Comparison of ENCODE assay signal across 14 cellular contexts in the genomic region with DNA sequence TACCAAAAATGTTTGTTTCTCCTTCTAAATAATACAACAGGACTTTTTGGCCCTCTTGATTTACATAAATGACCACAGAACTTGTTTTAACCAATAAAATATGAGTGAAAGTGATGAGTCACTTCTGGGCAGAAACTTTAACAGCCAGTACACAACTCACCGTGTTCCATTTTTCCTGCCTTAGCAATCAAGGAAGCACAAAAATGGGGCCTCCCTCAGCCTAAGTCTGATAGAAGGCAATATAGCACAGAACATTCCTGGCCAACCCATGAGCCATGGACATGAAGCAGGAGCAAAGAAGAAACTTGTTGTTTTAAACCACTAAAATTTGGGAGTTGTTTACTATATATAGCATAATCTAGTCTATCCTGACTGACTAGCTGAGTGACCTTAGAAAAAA.
DNase-seq lines count a peak whose midpoint lies in the region; ATAC-seq and TF ChIP-seq lines count a peak whose summit lies in the region.
"Had no signal": no experiment of that assay in that cellular context is flagged by ENCODE, and none has a peak within 500 bp of the region (broad histone marks: within the 10 kb centered on the region; RNA-seq: fewer than 3 reads in every experiment).

No MANE protein-coding gene starts in this region.

- H3K4me1 ChIP-seq in IMR-90 (ENCODE audit: control insufficient read depth, insufficient read depth, low read length) = 0 out of 2 replicates have a peak, but pooled peaks cover 2% of the 10 kb centered on the region
- H3K4me1 ChIP-seq: right lobe of liver had no signal

- H2BK5ac ChIP-seq in IMR-90 (ENCODE audit: low read depth, low read length, poor library complexity, severe bottlenecking) = no peak overlapping the region

- H3K4ac ChIP-seq in IMR-90 (ENCODE audit: low read depth, low read length) = no peak overlapping the region

- H3K4me2 ChIP-seq in IMR-90 (ENCODE audit: low read depth, low read length) = no peak overlapping the region; the same call in 1 of the 2 replicates

- CTCF ChIA-PET in BJ (lab: Yijun Ruan, JAX) (interaction anchor here (1.0 kb wide), 2 partner anchors 37 to 429 kb away, joined by 3 read pairs; no protein-coding TSS in a partner anchor), IMR-90 (lab: Yijun Ruan, JAX) (interaction anchor here (0.6 kb wide), 1 partner anchor 65 kb away, joined by 3 read pairs; no protein-coding TSS in a partner anchor)

- no CpG with 5 or more reads among the region's 1 CpG for WGBS in IMR-90 (ENCODE audit: extremely low coverage in 2 of 2, insufficient read length in 1 of 2), 2 experiments

- no peak for TF ChIP-seq POLR2A in IMR-90 (IDR thresholded peaks at IDR 0.05; ENCODE audit: low read depth, low read length)

- H3K23ac ChIP-seq in IMR-90 (ENCODE audit: low read depth, low read length) = no peak overlapping the region

- H3K56ac ChIP-seq in IMR-90 (ENCODE audit: extremely low read depth, insufficient read depth, low read length) = no peak overlapping the region

- H2AK5ac ChIP-seq in IMR-90 (ENCODE audit: low read depth, low read length) = no peak overlapping the region

- dilution Hi-C loops in IMR-90 (cut with HindIII; ENCODE audit: low sequenced_read_pairs, unreplicated experiment) = no loop called here

- no peaks in the 10 kb centered on the region for H3K79me1 ChIP-seq in IMR-90 (ENCODE audit: low read depth in 1 of 2, low read length in 2 of 2)

- H4K91ac ChIP-seq in IMR-90 (ENCODE audit: insufficient read depth, low read depth, low read length) = no peak overlapping the region

- H3K4me3 ChIP-seq in BJ (ENCODE audit: low read depth, low read length) (no peak overlapping the region), IMR-90 (ENCODE audit: insufficient read depth, low read depth, low read length) (no peak overlapping the region), astrocyte of the spinal cord (ENCODE audit: low read depth, low read length) (no peak overlapping the region)
- H3K4me3 ChIP-seq: cardiac muscle cell, heart left ventricle, right lobe of liver had no signal

- DNase-seq in BJ (ENCODE audit: low read depth) (peak; percentile 9), IMR-90 (peak; percentile 64), astrocyte of the spinal cord (ENCODE audit: low read depth, low spot score) (peak; percentile 72), left colon (no peak), GOT3 (lab: John Stamatoyannopoulos, UW) (no peak), HK-2 (ENCODE audit: unreplicated experiment) (no peak)
- DNase-seq in activated T-cell treated with anti-CD3 and anti-CD28 coated beads, Interleukin-2, amount 50 U/mL, for 48 hours = no peak
- DNase-seq: CD4-positive, alpha-beta memory T cell; heart left ventricle; NCI-H1105; right lobe of liver; T-helper 9 cell had no signal

- no peaks in the 10 kb centered on the region for H3K36me3 ChIP-seq in BJ (ENCODE audit: control insufficient read depth, insufficient read depth, low read length)
- H3K36me3 ChIP-seq in IMR-90 (ENCODE audit: control insufficient read depth, insufficient read depth, low read length) = no peaks in the 10 kb centered on the region
- H3K36me3 ChIP-seq: cardiac muscle cell, heart left ventricle, right lobe of liver had no signal

- H3K18ac ChIP-seq in IMR-90 (ENCODE audit: low read depth, low read length) = no peak overlapping the region

- no peak overlapping the region for H3K14ac ChIP-seq in IMR-90 (replicated peaks; ENCODE audit: low read depth, low read length)

- POLR2A ChIA-PET in BJ (lab: Charles Lee) = no interaction called here
- POLR2A ChIA-PET in IMR-90 (lab: Charles Lee; ENCODE audit: unreplicated experiment) = no interaction called here

- ATAC-seq in IMR-90 (ENCODE audit: low read depth) = peak; percentile 67
- peak; percentile 51 for ATAC-seq in left colon
- no peak for ATAC-seq in HG03565 (IDR thresholded peaks at IDR 0.05; ENCODE audit: unreplicated experiment)
- ATAC-seq: heart left ventricle had no signal

- no peak overlapping the region for H4K5ac ChIP-seq in IMR-90 (ENCODE audit: low read depth, low read length)

- no peak overlapping the region for H2BK120ac ChIP-seq in IMR-90 (ENCODE audit: low read depth, low read length)

- no peak overlapping the region for H3K9ac ChIP-seq in IMR-90 (ENCODE audit: low read depth, low read length)

- H2AK9ac ChIP-seq in IMR-90 (replicated peaks; ENCODE audit: low read depth, low read length, poor library complexity) = no peak overlapping the region

- H2BK20ac ChIP-seq in IMR-90 (ENCODE audit: low read depth, low read length) = no peak overlapping the region

- H2BK15ac ChIP-seq in IMR-90 (ENCODE audit: low read depth, low read length) = no peak overlapping the region

- H3K9me3 ChIP-seq in IMR-90 (ENCODE audit: control insufficient read depth, insufficient read depth, low read length) = no peaks in the 10 kb centered on the region
- H3K9me3 ChIP-seq: heart left ventricle, right lobe of liver had no signal

- no peaks in the 10 kb centered on the region for H4K20me1 ChIP-seq in IMR-90 (ENCODE audit: insufficient read depth, low read length)

- TF ChIP-seq RAD21 in IMR-90 (IDR thresholded peaks at IDR 0.05; ENCODE audit: low read length) = no peak

- intact Hi-C loops in IMR-90 (cut with micrococcal nuclease) = no loop called here
- intact Hi-C loops in left colon (cut with DNase I, micrococcal nuclease) = no loop called here

- no peak overlapping the region for H3K27ac ChIP-seq in IMR-90 (ENCODE audit: insufficient read depth, low read length)
- H3K27ac ChIP-seq: cardiac muscle cell, heart left ventricle, right lobe of liver had no signal

- H3K27me3 ChIP-seq in BJ (ENCODE audit: control insufficient read depth, insufficient read depth, low read length) = no peaks in the 10 kb centered on the region; the same call in 1 of the 2 replicates
- peaks cover 4% of the 10 kb centered on the region for H3K27me3 ChIP-seq in IMR-90 (ENCODE audit: control insufficient read depth, insufficient read depth, low read length)
- H3K27me3 ChIP-seq: cardiac muscle cell, heart left ventricle, right lobe of liver had no signal

- BruUV-seq in IMR-90 (replicated peaks; lab: Mats Ljungman, UMichigan) = no TSS peak

- no peak for TF ChIP-seq CTCF in BJ (IDR thresholded peaks at IDR 0.05; ENCODE audit: insufficient read depth, low read depth, low read length)
- TF ChIP-seq CTCF in IMR-90 (conservative IDR thresholded peaks at IDR 0.05; ENCODE audit: low read depth, low read length) = no peak
- TF ChIP-seq CTCF in astrocyte of the spinal cord (IDR thresholded peaks at IDR 0.05; ENCODE audit: low read depth, low read length) = no peak

- H3K9me1 ChIP-seq in IMR-90 (ENCODE audit: insufficient read depth, low read length) = no peaks in the 10 kb centered on the region

- H4K8ac ChIP-seq in IMR-90 (ENCODE audit: low read depth in 2 of 2, low read length in 2 of 2) = no peak overlapping the region

- no peak overlapping the region for H2AFZ ChIP-seq in IMR-90 (replicated peaks; ENCODE audit: low read length, poor library complexity)

- in situ Hi-C loops in IMR-90 (cut with MboI; ENCODE audit: low sequenced_read_pairs) = no loop called here
- in situ Hi-C loops in astrocyte of the spinal cord (cut with HindIII; ENCODE audit: low sequenced_read_pairs) = no loop called here

TF ChIP-seq in IMR-90, 13 proteins besides CTCF, POLR2A, EP300 and RAD21:
- TF ChIP-seq FOS (IDR thresholded peaks at IDR 0.05; ENCODE audit: low read depth, low read length) = peak; percentile 21; the same call in 1 of the 2 replicates
- no peak for TF ChIP-seq ELK1 (IDR thresholded peaks at IDR 0.05; ENCODE audit: borderline replicate concordance, low read depth, low read length)
- TF ChIP-seq NFE2L2 (IDR thresholded peaks at IDR 0.05; ENCODE audit: low read depth, low read length) = peak; percentile 69

Comparison
In these comparisons a context has a peak if more than half of its experiments do, and no peak if none do; other contexts are left out.
1. DNase-seq: peak in BJ (single experiment), IMR-90 (single experiment) and astrocyte of the spinal cord (single experiment); none in left colon (0 of 2), GOT3 (single experiment), HK-2 (single experiment) and activated T-cell treated with anti-CD3 and anti-CD28 coated beads, Interleukin-2, amount 50 U/mL, for 48 hours (0 of 2).